In the genomic region with DNA sequence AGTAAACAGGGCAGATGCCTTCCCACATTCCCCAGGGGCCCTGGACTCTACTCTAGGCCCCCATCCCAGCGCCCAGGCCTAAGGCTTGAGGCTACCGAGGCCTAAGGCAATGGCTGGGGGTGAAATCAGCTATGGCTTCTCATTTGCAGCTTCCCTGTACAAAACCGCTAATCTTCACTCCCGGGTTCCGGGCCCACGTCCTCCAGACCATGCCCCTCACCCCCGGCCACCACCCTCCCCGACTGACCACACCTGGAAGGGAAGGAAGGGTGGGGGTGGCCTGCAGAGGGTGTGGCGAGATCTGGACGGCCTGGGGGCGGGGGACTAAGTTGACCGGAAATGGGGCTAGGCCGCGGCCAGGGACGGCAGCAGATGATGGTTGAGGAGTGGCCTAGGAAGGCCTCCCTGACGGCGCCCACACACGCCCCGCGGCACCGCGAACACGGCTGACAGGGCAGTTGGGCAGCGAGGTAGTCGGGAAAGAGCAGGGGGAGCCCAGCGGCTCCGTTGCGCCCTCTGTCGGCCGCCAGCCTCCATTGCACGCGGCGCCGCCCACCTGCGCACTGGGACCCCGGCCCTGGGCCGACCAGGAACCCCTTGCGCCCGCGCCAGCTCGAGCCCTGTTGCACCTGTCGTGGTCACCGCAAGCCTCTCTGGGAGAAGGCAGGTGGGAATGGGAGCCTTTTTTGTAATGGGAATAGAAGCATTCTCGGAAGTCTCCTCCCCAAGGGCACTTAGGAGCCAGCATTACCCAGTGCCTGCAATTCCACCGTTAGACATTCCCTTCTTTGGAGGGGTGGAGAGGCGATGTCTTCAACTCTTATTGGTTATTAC, we compare ENCODE assay signal across 1 cellular context.
A peak's percentile ranks its signal among the peaks of the same experiment; 100 is the strongest.
TF ChIP-seq lines count a peak whose summit lies in the region.

No MANE protein-coding gene starts in this region.

TF ChIP-seq in K562, 482 proteins besides CTCF, POLR2A, EP300 and RAD21 (continued from another document and continues in another):
- TF ChIP-seq, protein P1, sequence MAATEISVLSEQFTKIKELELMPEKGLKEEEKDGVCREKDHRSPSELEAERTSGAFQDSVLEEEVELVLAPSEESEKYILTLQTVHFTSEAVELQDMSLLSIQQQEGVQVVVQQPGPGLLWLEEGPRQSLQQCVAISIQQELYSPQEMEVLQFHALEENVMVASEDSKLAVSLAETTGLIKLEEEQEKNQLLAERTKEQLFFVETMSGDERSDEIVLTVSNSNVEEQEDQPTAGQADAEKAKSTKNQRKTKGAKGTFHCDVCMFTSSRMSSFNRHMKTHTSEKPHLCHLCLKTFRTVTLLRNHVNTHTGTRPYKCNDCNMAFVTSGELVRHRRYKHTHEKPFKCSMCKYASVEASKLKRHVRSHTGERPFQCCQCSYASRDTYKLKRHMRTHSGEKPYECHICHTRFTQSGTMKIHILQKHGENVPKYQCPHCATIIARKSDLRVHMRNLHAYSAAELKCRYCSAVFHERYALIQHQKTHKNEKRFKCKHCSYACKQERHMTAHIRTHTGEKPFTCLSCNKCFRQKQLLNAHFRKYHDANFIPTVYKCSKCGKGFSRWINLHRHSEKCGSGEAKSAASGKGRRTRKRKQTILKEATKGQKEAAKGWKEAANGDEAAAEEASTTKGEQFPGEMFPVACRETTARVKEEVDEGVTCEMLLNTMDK (IDR thresholded peaks at IDR 0.05; ENCODE audit: borderline replicate concordance, insufficient read depth, low read depth, low read length, poor library complexity, severe bottlenecking): peak; percentile 8
- TF ChIP-seq MYBL2 (IDR thresholded peaks at IDR 0.05; ENCODE audit: low read depth) (no peak), MYBL2 (CRISPR knock-in tag; IDR thresholded peaks at IDR 0.05; ENCODE audit: borderline replicate concordance) (no peak), NFIC (IDR thresholded peaks at IDR 0.05) (peak; percentile 45), PHF21A (IDR thresholded peaks at IDR 0.05; ENCODE audit: borderline replicate concordance, low read depth) (no peak), ZNF76 (CRISPR knock-in tag; IDR thresholded peaks at IDR 0.05; ENCODE audit: borderline replicate concordance) (no peak), BMI1 (IDR thresholded peaks at IDR 0.05; ENCODE audit: low read length) (no peak), ZNF77 (CRISPR knock-in tag; IDR thresholded peaks at IDR 0.05) (no peak), NFYB (IDR thresholded peaks at IDR 0.05; ENCODE audit: extremely low read depth, insufficient read length) (no peak), SAFB (IDR thresholded peaks at IDR 0.05; ENCODE audit: borderline replicate concordance, low read depth, low read length) (peak; percentile 91), ZNF146 (CRISPR knock-in tag; IDR thresholded peaks at IDR 0.05; ENCODE audit: unreplicated experiment) (no peak), MCM5 (IDR thresholded peaks at IDR 0.05; ENCODE audit: low read depth) (no peak), ZKSCAN8 (CRISPR knock-in tag; IDR thresholded peaks at IDR 0.05) (no peak), TFAM (CRISPR knock-in tag; conservative IDR thresholded peaks at IDR 0.05) (no peak), MCM3 (IDR thresholded peaks at IDR 0.05) (no peak), SRSF1 (IDR thresholded peaks at IDR 0.05; ENCODE audit: low read depth, low read length) (no peak), CBX1 (IDR thresholded peaks at IDR 0.05; ENCODE audit: low read depth) (no peak), HDGF (IDR thresholded peaks at IDR 0.05) (no peak), ZNF23 (CRISPR knock-in tag; IDR thresholded peaks at IDR 0.05) (no peak), ZC3H11A (IDR thresholded peaks at IDR 0.05; ENCODE audit: low read depth, low read length) (no peak), ARID1B (IDR thresholded peaks at IDR 0.05) (peak; percentile 45), CREBBP (IDR thresholded peaks at IDR 0.05; ENCODE audit: low read depth, low read length) (no peak), HLTF (IDR thresholded peaks at IDR 0.05) (no peak), ATF7 (IDR thresholded peaks at IDR 0.05) (0 out of 2 replicates have a peak, but pooled peaks have one; percentile 36), RBM34 (IDR thresholded peaks at IDR 0.05; ENCODE audit: borderline replicate concordance, insufficient read depth, low read length) (no peak), ZNF239 (CRISPR knock-in tag; IDR thresholded peaks at IDR 0.05) (no peak), BCL6 (CRISPR knock-in tag; IDR thresholded peaks at IDR 0.05) (no peak), FOXA3 (CRISPR knock-in tag; conservative IDR thresholded peaks at IDR 0.05 in 1 of 2, IDR thresholded peaks at IDR 0.05 in 1 of 2) (no peak), POLR2AphosphoS2 (IDR thresholded peaks at IDR 0.05; ENCODE audit: low read length) (no peak), EP400 (IDR thresholded peaks at IDR 0.05) (peak; percentile 79; the same call in 1 of the 2 replicates), SMAD4 (CRISPR knock-in tag; conservative IDR thresholded peaks at IDR 0.05) (peak; percentile 85), STAT5B (CRISPR knock-in tag; IDR thresholded peaks at IDR 0.05) (no peak), NFRKB (IDR thresholded peaks at IDR 0.05; ENCODE audit: low read depth) (0 out of 2 replicates have a peak, but pooled peaks have one; percentile 61)
- TF ChIP-seq, protein P2, sequence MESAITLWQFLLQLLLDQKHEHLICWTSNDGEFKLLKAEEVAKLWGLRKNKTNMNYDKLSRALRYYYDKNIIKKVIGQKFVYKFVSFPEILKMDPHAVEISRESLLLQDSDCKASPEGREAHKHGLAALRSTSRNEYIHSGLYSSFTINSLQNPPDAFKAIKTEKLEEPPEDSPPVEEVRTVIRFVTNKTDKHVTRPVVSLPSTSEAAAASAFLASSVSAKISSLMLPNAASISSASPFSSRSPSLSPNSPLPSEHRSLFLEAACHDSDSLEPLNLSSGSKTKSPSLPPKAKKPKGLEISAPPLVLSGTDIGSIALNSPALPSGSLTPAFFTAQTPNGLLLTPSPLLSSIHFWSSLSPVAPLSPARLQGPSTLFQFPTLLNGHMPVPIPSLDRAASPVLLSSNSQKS (CRISPR knock-in tag; IDR thresholded peaks at IDR 0.05): no peak
- TF ChIP-seq, protein P3, sequence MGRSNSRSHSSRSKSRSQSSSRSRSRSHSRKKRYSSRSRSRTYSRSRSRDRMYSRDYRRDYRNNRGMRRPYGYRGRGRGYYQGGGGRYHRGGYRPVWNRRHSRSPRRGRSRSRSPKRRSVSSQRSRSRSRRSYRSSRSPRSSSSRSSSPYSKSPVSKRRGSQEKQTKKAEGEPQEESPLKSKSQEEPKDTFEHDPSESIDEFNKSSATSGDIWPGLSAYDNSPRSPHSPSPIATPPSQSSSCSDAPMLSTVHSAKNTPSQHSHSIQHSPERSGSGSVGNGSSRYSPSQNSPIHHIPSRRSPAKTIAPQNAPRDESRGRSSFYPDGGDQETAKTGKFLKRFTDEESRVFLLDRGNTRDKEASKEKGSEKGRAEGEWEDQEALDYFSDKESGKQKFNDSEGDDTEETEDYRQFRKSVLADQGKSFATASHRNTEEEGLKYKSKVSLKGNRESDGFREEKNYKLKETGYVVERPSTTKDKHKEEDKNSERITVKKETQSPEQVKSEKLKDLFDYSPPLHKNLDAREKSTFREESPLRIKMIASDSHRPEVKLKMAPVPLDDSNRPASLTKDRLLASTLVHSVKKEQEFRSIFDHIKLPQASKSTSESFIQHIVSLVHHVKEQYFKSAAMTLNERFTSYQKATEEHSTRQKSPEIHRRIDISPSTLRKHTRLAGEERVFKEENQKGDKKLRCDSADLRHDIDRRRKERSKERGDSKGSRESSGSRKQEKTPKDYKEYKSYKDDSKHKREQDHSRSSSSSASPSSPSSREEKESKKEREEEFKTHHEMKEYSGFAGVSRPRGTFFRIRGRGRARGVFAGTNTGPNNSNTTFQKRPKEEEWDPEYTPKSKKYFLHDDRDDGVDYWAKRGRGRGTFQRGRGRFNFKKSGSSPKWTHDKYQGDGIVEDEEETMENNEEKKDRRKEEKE (IDR thresholded peaks at IDR 0.05; ENCODE audit: borderline replicate concordance in 1 of 2, control insufficient read depth in 1 of 2, low read depth in 2 of 2, low read length in 1 of 2): no peak
- TF ChIP-seq, protein P4, sequence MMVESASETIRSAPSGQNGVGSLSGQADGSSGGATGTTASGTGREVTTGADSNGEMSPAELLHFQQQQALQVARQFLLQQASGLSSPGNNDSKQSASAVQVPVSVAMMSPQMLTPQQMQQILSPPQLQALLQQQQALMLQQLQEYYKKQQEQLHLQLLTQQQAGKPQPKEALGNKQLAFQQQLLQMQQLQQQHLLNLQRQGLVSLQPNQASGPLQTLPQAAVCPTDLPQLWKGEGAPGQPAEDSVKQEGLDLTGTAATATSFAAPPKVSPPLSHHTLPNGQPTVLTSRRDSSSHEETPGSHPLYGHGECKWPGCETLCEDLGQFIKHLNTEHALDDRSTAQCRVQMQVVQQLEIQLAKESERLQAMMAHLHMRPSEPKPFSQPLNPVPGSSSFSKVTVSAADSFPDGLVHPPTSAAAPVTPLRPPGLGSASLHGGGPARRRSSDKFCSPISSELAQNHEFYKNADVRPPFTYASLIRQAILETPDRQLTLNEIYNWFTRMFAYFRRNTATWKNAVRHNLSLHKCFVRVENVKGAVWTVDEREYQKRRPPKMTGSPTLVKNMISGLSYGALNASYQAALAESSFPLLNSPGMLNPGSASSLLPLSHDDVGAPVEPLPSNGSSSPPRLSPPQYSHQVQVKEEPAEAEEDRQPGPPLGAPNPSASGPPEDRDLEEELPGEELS (CRISPR knock-in tag; IDR thresholded peaks at IDR 0.05; ENCODE audit: borderline replicate concordance): no peak
- TF ChIP-seq, protein P5, sequence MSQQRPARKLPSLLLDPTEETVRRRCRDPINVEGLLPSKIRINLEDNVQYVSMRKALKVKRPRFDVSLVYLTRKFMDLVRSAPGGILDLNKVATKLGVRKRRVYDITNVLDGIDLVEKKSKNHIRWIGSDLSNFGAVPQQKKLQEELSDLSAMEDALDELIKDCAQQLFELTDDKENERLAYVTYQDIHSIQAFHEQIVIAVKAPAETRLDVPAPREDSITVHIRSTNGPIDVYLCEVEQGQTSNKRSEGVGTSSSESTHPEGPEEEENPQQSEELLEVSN (IDR thresholded peaks at IDR 0.05; ENCODE audit: borderline replicate concordance in 1 of 2, extremely low read depth in 1 of 2, insufficient read depth in 1 of 2, insufficient read length in 1 of 2, low read depth in 1 of 2, low read length in 1 of 2, poor library complexity in 1 of 2, severe bottlenecking in 1 of 2): peak in 1 of 2 experiments; percentile 48
- TF ChIP-seq, protein P6, sequence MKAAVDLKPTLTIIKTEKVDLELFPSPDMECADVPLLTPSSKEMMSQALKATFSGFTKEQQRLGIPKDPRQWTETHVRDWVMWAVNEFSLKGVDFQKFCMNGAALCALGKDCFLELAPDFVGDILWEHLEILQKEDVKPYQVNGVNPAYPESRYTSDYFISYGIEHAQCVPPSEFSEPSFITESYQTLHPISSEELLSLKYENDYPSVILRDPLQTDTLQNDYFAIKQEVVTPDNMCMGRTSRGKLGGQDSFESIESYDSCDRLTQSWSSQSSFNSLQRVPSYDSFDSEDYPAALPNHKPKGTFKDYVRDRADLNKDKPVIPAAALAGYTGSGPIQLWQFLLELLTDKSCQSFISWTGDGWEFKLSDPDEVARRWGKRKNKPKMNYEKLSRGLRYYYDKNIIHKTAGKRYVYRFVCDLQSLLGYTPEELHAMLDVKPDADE (conservative IDR thresholded peaks at IDR 0.05; ENCODE audit: control insufficient read depth, low read depth, low read length): no peak
- TF ChIP-seq, protein P7, sequence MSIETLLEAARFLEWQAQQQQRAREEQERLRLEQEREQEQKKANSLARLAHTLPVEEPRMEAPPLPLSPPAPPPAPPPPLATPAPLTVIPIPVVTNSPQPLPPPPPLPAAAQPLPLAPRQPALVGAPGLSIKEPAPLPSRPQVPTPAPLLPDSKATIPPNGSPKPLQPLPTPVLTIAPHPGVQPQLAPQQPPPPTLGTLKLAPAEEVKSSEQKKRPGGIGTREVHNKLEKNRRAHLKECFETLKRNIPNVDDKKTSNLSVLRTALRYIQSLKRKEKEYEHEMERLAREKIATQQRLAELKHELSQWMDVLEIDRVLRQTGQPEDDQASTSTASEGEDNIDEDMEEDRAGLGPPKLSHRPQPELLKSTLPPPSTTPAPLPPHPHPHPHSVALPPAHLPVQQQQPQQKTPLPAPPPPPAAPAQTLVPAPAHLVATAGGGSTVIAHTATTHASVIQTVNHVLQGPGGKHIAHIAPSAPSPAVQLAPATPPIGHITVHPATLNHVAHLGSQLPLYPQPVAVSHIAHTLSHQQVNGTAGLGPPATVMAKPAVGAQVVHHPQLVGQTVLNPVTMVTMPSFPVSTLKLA (conservative IDR thresholded peaks at IDR 0.05): peak; percentile 33 to 77; a peak in 3 of 4 replicates
- TF ChIP-seq, protein P8, sequence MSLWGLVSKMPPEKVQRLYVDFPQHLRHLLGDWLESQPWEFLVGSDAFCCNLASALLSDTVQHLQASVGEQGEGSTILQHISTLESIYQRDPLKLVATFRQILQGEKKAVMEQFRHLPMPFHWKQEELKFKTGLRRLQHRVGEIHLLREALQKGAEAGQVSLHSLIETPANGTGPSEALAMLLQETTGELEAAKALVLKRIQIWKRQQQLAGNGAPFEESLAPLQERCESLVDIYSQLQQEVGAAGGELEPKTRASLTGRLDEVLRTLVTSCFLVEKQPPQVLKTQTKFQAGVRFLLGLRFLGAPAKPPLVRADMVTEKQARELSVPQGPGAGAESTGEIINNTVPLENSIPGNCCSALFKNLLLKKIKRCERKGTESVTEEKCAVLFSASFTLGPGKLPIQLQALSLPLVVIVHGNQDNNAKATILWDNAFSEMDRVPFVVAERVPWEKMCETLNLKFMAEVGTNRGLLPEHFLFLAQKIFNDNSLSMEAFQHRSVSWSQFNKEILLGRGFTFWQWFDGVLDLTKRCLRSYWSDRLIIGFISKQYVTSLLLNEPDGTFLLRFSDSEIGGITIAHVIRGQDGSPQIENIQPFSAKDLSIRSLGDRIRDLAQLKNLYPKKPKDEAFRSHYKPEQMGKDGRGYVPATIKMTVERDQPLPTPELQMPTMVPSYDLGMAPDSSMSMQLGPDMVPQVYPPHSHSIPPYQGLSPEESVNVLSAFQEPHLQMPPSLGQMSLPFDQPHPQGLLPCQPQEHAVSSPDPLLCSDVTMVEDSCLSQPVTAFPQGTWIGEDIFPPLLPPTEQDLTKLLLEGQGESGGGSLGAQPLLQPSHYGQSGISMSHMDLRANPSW (CRISPR knock-in tag; IDR thresholded peaks at IDR 0.05): no peak
- TF ChIP-seq, protein P9, sequence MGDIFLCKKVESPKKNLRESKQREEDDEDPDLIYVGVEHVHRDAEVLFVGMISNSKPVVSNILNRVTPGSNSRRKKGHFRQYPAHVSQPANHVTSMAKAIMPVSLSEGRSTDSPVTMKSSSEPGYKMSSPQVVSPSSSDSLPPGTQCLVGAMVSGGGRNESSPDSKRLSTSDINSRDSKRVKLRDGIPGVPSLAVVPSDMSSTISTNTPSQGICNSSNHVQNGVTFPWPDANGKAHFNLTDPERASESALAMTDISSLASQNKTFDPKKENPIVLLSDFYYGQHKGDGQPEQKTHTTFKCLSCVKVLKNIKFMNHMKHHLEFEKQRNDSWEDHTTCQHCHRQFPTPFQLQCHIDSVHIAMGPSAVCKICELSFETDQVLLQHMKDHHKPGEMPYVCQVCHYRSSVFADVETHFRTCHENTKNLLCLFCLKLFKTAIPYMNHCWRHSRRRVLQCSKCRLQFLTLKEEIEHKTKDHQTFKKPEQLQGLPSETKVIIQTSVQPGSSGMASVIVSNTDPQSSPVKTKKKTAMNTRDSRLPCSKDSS (IDR thresholded peaks at IDR 0.05; ENCODE audit: low read depth, partially characterized antibody): no peak
